In the genomic region with DNA sequence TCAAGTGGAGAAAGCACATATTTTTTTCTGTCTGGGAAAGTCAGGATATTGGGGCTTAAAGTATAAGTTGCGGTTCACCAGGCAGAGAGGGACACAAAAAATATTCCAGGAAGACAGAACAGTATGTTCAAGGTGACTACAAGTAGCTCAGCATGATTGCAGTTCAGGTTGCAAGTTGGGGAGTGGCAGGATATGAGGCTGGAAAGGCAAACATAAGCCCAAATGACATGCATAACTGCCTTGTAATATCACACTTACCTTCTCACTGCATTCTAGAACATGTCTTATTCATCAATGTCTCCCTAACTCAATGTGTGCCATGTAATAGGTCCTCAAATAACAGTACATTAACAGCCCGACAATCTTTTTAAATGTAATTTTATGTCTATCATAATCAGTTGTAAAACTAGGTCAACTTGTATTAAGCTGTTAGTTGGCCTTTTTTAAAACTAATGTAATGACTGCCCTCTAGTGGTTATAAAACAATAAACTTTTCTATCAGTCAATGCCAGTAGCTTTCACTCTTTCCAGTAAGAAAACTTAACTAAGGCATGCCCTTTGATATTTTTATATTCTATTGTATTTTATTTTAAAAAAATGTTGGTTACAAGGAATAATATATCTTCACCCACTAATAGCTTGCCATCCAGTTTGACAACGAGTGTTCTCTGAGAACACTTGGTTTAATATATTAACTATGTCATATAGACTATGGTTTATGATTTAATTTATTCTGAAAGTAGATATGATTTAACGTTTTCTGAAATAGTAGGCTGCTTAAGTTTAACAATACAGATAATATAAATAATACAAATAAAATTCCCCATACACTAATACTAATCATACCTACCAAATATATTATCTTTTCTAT, we compare ENCODE assay signal across 9 cellular contexts. TPM values are rescaled to one million over a fixed set of nuclear protein-coding genes. Genes with fewer than 3 reads are reported as not detected.
DNase-seq lines count a peak whose midpoint lies in the region; ATAC-seq, FAIRE-seq and TF ChIP-seq lines count a peak whose summit lies in the region.
"Had no signal": no experiment of that assay in that cellular context is flagged by ENCODE, and none has a peak within 500 bp of the region (broad histone marks: within the 10 kb centered on the region; RNA-seq: fewer than 3 reads in every experiment).

No MANE protein-coding gene starts in this region.

- peak; percentile 76 for DNase-seq in NCI-H460 (ENCODE audit: extremely low read depth, low read depth)
- DNase-seq in brain microvascular endothelial cell: no peak
- DNase-seq in left kidney (ENCODE audit: low read depth, low spot score): peak; percentile 69
- peak; percentile 20 for DNase-seq in urothelium cell line (ENCODE audit: low spot score)
- no peak for DNase-seq in stimulated activated CD4-positive, alpha-beta T cell treated with anti-CD3 and anti-CD28 coated beads, Interleukin-2, amount 100 ng/mL, for 24 hours

- in situ Hi-C loops in brain microvascular endothelial cell (cut with HindIII; ENCODE audit: low pct_ligation_motif_present, low sequenced_read_pairs): no loop called here

- no peaks in the 10 kb centered on the region for H3K27me3 ChIP-seq in brain microvascular endothelial cell (replicated peaks)

- FAIRE-seq in urothelium cell line (lab: Jason Lieb, UNC): peak; percentile 87

- no peak overlapping the region for H3K4me3 ChIP-seq in brain microvascular endothelial cell (ENCODE audit: low read depth, low read length)

- TF ChIP-seq CTCF in C4-2B (conservative IDR thresholded peaks at IDR 0.05) (peak; percentile 73), brain microvascular endothelial cell (IDR thresholded peaks at IDR 0.05; ENCODE audit: low read depth, low read length, missing control alignments) (peak; percentile 12)

- H3K36me3 ChIP-seq in brain microvascular endothelial cell (replicated peaks): no peaks in the 10 kb centered on the region

- ATAC-seq in GM18873 (IDR thresholded peaks at IDR 0.05; ENCODE audit: low FRiP score, unreplicated experiment) (peak; percentile 69), HG03354 (IDR thresholded peaks at IDR 0.05; ENCODE audit: poor library complexity, severe bottlenecking, unreplicated experiment) (peak; percentile 84)

- H3K27ac ChIP-seq in C4-2B: no peak overlapping the region
- no peak overlapping the region for H3K27ac ChIP-seq in brain microvascular endothelial cell

RNA-seq across cellular contexts. Expression of a gene that starts 39.4 kb away (rescaled TPM):
- 8.2 and 9.0 TPM in 2 replicates for total RNA-seq in NCI-H460 (2014; rRNA removed; shearing (Covaris generic))
- 1.5 and 4.6 TPM in 2 replicates for polyA plus RNA-seq in NCI-H460 (2014; cell fraction: nucleus; rRNA removed)
- total RNA-seq: mononuclear cell had no signal

Comparison
In these comparisons a context has a peak if more than half of its experiments do, and no peak if none do; other contexts are left out.
1. DNase-seq: peak in NCI-H460 (single experiment), left kidney (single experiment) and urothelium cell line (single experiment); none in brain microvascular endothelial cell (single experiment) and stimulated activated CD4-positive, alpha-beta T cell treated with anti-CD3 and anti-CD28 coated beads, Interleukin-2, amount 100 ng/mL, for 24 hours (0 of 2).